ENCODE assay signal across 8 cellular contexts in genomic region chr20:23049201-23049932, GRCh38. TPM values are rescaled to one million over a fixed set of nuclear protein-coding genes. Genes with fewer than 3 reads are reported as not detected.
DNase-seq lines count a peak whose midpoint lies in the region; ATAC-seq and TF ChIP-seq lines count a peak whose summit lies in the region.

A gene with protein sequence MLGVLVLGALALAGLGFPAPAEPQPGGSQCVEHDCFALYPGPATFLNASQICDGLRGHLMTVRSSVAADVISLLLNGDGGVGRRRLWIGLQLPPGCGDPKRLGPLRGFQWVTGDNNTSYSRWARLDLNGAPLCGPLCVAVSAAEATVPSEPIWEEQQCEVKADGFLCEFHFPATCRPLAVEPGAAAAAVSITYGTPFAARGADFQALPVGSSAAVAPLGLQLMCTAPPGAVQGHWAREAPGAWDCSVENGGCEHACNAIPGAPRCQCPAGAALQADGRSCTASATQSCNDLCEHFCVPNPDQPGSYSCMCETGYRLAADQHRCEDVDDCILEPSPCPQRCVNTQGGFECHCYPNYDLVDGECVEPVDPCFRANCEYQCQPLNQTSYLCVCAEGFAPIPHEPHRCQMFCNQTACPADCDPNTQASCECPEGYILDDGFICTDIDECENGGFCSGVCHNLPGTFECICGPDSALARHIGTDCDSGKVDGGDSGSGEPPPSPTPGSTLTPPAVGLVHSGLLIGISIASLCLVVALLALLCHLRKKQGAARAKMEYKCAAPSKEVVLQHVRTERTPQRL (minus strand): TSS chr20:23049672. CDS start chr20:23049504, 168 bp downstream.

- H3K4me3 ChIP-seq in HFF-Myc (replicated peaks; ENCODE audit: low read depth, low read length): peak within 1 kb of the TSS; percentile 19
- peak within 1 kb of the TSS; percentile 2 to 55 (median 48) for H3K4me3 ChIP-seq in fibroblast of lung (replicated peaks in 1 of 4; ENCODE audit: control extremely low read depth in 1 of 4, insufficient read depth in 1 of 4, low read depth in 3 of 4, low read length in 4 of 4)
- no peak within 1 kb of the TSS for H3K4me3 ChIP-seq in naive thymus-derived CD4-positive, alpha-beta T cell (ENCODE audit: low read length)

- CTCF ChIA-PET in naive thymus-derived CD4-positive, alpha-beta T cell (lab: Charles Lee): no interaction called here

- peak within 1 kb of the TSS; percentile 53 for H2AFZ ChIP-seq in fibroblast of lung (ENCODE audit: low read length)

- H3K36me3 Mint-ChIP-seq in naive thymus-derived CD4-positive, alpha-beta T cell: peaks cover 0 to 3% (median 0%) of the 10 kb centered on the region in 5 donors

- TF ChIP-seq CTCF in HFF-Myc (IDR thresholded peaks at IDR 0.05; ENCODE audit: low read depth, low read length, missing control alignments): no peak
- TF ChIP-seq CTCF in fibroblast of lung (conservative IDR thresholded peaks at IDR 0.05 in 1 of 2, IDR thresholded peaks at IDR 0.05 in 1 of 2; ENCODE audit: low read depth in 1 of 2, low read length in 2 of 2): no peak

- H3K4me2 ChIP-seq in fibroblast of lung (ENCODE audit: extremely low read depth, insufficient read depth, low read length): peak within 1 kb of the TSS; percentile 71

- DNase-seq in HFF-Myc (ENCODE audit: extremely low read depth, low read depth) (no peak), fibroblast of lung (ENCODE audit: low read depth in 2 of 2) (peak; percentile 52 to 60), NCI-H2081 treated with DMSO at 0.1 percent for 48 hours (lab: John Stamatoyannopoulos, UW) (no peak), inferior parietal cortex (ENCODE audit: extremely low spot score) (no peak)
- peak in 1 of 9 donors; percentile 30 for DNase-seq in naive thymus-derived CD4-positive, alpha-beta T cell

- H3K4me1 Mint-ChIP-seq in naive thymus-derived CD4-positive, alpha-beta T cell: peaks cover 0 to 15% (median 6%) of the 10 kb centered on the region in 7 donors

- H3K27ac ChIP-seq in fibroblast of lung (ENCODE audit: insufficient read depth, low read length): peak within 1 kb of the TSS; percentile 17
- H3K27ac ChIP-seq in naive thymus-derived CD4-positive, alpha-beta T cell (ENCODE audit: low read depth, low read length): no peak within 1 kb of the TSS

- intact Hi-C loops in naive thymus-derived CD4-positive, alpha-beta T cell (cut with micrococcal nuclease): no loop called here

- no peaks in the 10 kb centered on the region for H3K4me1 ChIP-seq in fibroblast of lung (ENCODE audit: control insufficient read depth, extremely low read depth, insufficient read depth, low read length)
- no peaks in the 10 kb centered on the region for H3K4me1 ChIP-seq in naive thymus-derived CD4-positive, alpha-beta T cell (ENCODE audit: control insufficient read depth in 2 of 2, insufficient read depth in 2 of 2, low read length in 2 of 2)

- no peaks in the 10 kb centered on the region for H3K9me3 ChIP-seq in fibroblast of lung (ENCODE audit: control insufficient read depth, insufficient read depth, low read depth, low read length)
- H3K9me3 ChIP-seq in naive thymus-derived CD4-positive, alpha-beta T cell (ENCODE audit: control insufficient read depth in 2 of 3, low read length in 3 of 3): no peaks in the 10 kb centered on the region

- H4K20me1 ChIP-seq in fibroblast of lung (ENCODE audit: control insufficient read depth, extremely low read depth, insufficient read depth, low read length): no peaks in the 10 kb centered on the region

- peaks cover 3% of the 10 kb centered on the region for H3K79me2 ChIP-seq in fibroblast of lung (ENCODE audit: control insufficient read depth, insufficient read depth, low read length)

- H3K27me3 Mint-ChIP-seq in naive thymus-derived CD4-positive, alpha-beta T cell: peaks cover 41 to 73% (median 53%) of the 10 kb centered on the region in 5 donors

- H3K4me3 Mint-ChIP-seq in naive thymus-derived CD4-positive, alpha-beta T cell: peak within 1 kb of the TSS in 3 of 10 donors; percentile 21 to 60 (median 31)

- H3K27ac Mint-ChIP-seq in naive thymus-derived CD4-positive, alpha-beta T cell: no peak within 1 kb of the TSS

- no peaks in the 10 kb centered on the region for H3K36me3 ChIP-seq in fibroblast of lung (ENCODE audit: control insufficient read depth, insufficient read depth, low read length)
- no peaks in the 10 kb centered on the region for H3K36me3 ChIP-seq in naive thymus-derived CD4-positive, alpha-beta T cell (ENCODE audit: control insufficient read depth in 2 of 3, insufficient read depth in 3 of 3, low read length in 3 of 3)

- H3K27me3 ChIP-seq in fibroblast of lung (ENCODE audit: control insufficient read depth, insufficient read depth, low read length): no peaks in the 10 kb centered on the region
- H3K27me3 ChIP-seq in naive thymus-derived CD4-positive, alpha-beta T cell (ENCODE audit: control insufficient read depth in 2 of 2, insufficient read depth in 2 of 2, low read length in 2 of 2): peaks cover 0 to 2% of the 10 kb centered on the region in 2 donors

- H3K9ac ChIP-seq in fibroblast of lung (ENCODE audit: insufficient read depth, low read length): peak within 1 kb of the TSS; percentile 40

- POLR2A ChIA-PET in naive thymus-derived CD4-positive, alpha-beta T cell (lab: Charles Lee): no interaction called here

- H3K9me3 Mint-ChIP-seq in naive thymus-derived CD4-positive, alpha-beta T cell: peaks cover 0 to 6% (median 0%) of the 10 kb centered on the region in 11 donors

- peak; percentile 15 for ATAC-seq in SK-N-SH treated with all-trans-retinoic acid at 6 μM for 48 hours
- peak; percentile 47 for ATAC-seq in naive thymus-derived CD4-positive, alpha-beta T cell
- no peak for ATAC-seq in HG03460 (IDR thresholded peaks at IDR 0.05; ENCODE audit: unreplicated experiment)
- ATAC-seq in HG03039 (IDR thresholded peaks at IDR 0.05; ENCODE audit: unreplicated experiment): no peak

TF ChIP-seq in SK-N-SH treated with all-trans-retinoic acid at 6 μM for 48 hours, 23 proteins besides CTCF, POLR2A, EP300 and RAD21 (continues in another document):
- TF ChIP-seq BACH2 (CRISPR knock-in tag; IDR thresholded peaks at IDR 0.05; ENCODE audit: borderline replicate concordance) (no peak), PPARA (CRISPR knock-in tag; IDR thresholded peaks at IDR 0.05; ENCODE audit: borderline replicate concordance) (no peak), GLIS3 (CRISPR knock-in tag; IDR thresholded peaks at IDR 0.05) (no peak), ZFP3 (CRISPR knock-in tag; IDR thresholded peaks at IDR 0.05) (no peak), TCF4 (CRISPR knock-in tag; IDR thresholded peaks at IDR 0.05; ENCODE audit: borderline replicate concordance) (no peak), ZNF8 (CRISPR knock-in tag; IDR thresholded peaks at IDR 0.05) (no peak), ZC3H10 (CRISPR knock-in tag; IDR thresholded peaks at IDR 0.05) (no peak), POU6F1 (CRISPR knock-in tag; IDR thresholded peaks at IDR 0.05; ENCODE audit: borderline replicate concordance, low read depth) (no peak), ZNF70 (CRISPR knock-in tag; IDR thresholded peaks at IDR 0.05) (no peak), TOX (CRISPR knock-in tag; IDR thresholded peaks at IDR 0.05; ENCODE audit: borderline replicate concordance) (no peak), CSDC2 (CRISPR knock-in tag; IDR thresholded peaks at IDR 0.05) (no peak), ZFP30 (CRISPR knock-in tag; IDR thresholded peaks at IDR 0.05) (no peak)
- TF ChIP-seq, protein P1, sequence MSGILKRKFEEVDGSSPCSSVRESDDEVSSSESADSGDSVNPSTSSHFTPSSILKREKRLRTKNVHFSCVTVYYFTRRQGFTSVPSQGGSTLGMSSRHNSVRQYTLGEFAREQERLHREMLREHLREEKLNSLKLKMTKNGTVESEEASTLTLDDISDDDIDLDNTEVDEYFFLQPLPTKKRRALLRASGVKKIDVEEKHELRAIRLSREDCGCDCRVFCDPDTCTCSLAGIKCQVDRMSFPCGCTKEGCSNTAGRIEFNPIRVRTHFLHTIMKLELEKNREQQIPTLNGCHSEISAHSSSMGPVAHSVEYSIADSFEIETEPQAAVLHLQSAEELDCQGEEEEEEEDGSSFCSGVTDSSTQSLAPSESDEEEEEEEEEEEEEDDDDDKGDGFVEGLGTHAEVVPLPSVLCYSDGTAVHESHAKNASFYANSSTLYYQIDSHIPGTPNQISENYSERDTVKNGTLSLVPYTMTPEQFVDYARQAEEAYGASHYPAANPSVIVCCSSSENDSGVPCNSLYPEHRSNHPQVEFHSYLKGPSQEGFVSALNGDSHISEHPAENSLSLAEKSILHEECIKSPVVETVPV (CRISPR knock-in tag; IDR thresholded peaks at IDR 0.05): no peak

RNA-seq across cellular contexts. Expression of the gene that starts here (rescaled TPM):
- total RNA-seq in fibroblast of lung: 1.5 and 8.4 TPM in 2 replicates
- polyA plus RNA-seq in fibroblast of lung: 0.99 and 4.9 TPM in 2 replicates
- 0.83 and 5.3 TPM in 2 replicates for polyA plus RNA-seq in fibroblast of lung (2012)
- 0.31 and 1.6 TPM in 2 replicates for polyA minus RNA-seq in fibroblast of lung (ENCODE audit: low replicate concordance)
- total RNA-seq in naive thymus-derived CD4-positive, alpha-beta T cell: 10 to 100 TPM in 1 of 5 experiments, 1 to 10 TPM in 1, under 1 TPM in 2, not detected in 1; 0.54 to 14.6 (median 4.2) TPM
- not detected for polyA plus RNA-seq in naive thymus-derived CD4-positive, alpha-beta T cell

Comparison
In these comparisons a context has a peak if more than half of its experiments do, and no peak if none do; other contexts are left out.
1. DNase-seq: peak in fibroblast of lung (2 of 2); none in HFF-Myc (single experiment), NCI-H2081 treated with DMSO at 0.1 percent for 48 hours (single experiment) and inferior parietal cortex (single experiment).
2. ATAC-seq: peak in SK-N-SH treated with all-trans-retinoic acid at 6 μM for 48 hours (single experiment) and naive thymus-derived CD4-positive, alpha-beta T cell (single experiment); none in HG03460 (single experiment) and HG03039 (single experiment).